In the genomic region with DNA sequence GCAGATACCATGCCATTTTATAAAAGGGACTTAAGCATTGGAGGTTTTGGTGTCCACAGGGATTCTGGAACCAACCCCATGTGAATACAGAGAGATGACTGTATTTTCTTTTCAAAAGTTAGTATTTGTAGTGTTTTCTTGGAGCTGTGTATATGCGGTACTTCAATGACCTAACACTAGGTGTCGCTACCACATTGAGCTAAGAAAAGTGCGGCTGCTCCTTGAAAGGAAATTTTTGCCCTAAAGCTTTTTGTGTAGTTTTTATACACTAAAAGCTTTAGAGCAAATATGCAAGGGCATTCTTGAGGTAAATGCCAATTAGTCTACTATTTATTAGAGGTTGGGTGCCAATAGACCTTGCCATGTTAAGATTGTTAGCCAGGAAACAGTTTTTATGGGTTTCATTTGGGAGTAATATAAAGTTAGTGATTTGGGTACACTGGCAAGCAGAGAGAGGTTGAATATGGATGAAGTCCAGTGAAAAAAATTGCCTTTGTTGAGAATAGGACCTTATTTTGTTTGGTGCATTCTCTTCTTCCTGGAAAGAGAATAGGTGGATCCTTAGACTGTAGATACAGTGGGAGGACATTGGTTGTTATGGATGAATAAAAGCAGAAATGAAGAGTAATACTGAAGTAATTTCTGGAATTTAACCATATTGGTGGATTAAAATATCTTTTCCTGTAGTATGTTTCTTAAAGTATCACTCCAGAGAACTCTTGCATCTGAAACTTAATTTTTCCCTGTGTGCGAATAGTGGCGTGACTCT, we compare ENCODE assay signal across 8 cellular contexts. TPM values are rescaled to one million over a fixed set of nuclear protein-coding genes. Genes with fewer than 3 reads are reported as not detected.
DNase-seq lines count a peak whose midpoint lies in the region; ATAC-seq and TF ChIP-seq lines count a peak whose summit lies in the region.

No MANE protein-coding gene starts in this region.

- no peaks in the 10 kb centered on the region for H3K27me3 Mint-ChIP-seq in CD4-positive, alpha-beta memory T cell
- H3K27me3 Mint-ChIP-seq in H9 (ENCODE audit: low read depth) (no peaks in the 10 kb centered on the region), WTC11 (ENCODE audit: low read depth) (no peaks in the 10 kb centered on the region; the same call in none of the 2 replicates)
- no peaks in the 10 kb centered on the region for H3K27me3 Mint-ChIP-seq in natural killer cell treated with Interleukin-12 subunit alpha and Interleukin-12 subunit beta and Interleukin-15 and Interleukin-18, amount 100 ng/mL, for 72 hours

- H2BK5ac ChIP-seq in H9 (ENCODE audit: insufficient read length, low read length): no peak overlapping the region

- H2BK15ac ChIP-seq in H9 (ENCODE audit: low read depth, low read length): no peak overlapping the region

- H3K23ac ChIP-seq in H9 (ENCODE audit: insufficient read length, low read depth, low read length): no peak overlapping the region

- TF ChIP-seq CTCF in H9 (conservative IDR thresholded peaks at IDR 0.05) (peak; percentile 93), WTC11 (IDR thresholded peaks at IDR 0.05) (peak; percentile 84), esophagus squamous epithelium (IDR thresholded peaks at IDR 0.05) (peak; percentile 45 to 87 (median 76))

- no peak overlapping the region for H3K4me2 ChIP-seq in H9 (ENCODE audit: insufficient read depth, insufficient read length, low read length)

- H3K56ac ChIP-seq in H9 (ENCODE audit: insufficient read length, low read depth, low read length): no peak overlapping the region

- no peak overlapping the region for H3K27ac ChIP-seq in CD4-positive, alpha-beta memory T cell (ENCODE audit: low read depth, low read length)
- H3K27ac ChIP-seq in H9 (ENCODE audit: insufficient read length, low read depth, low read length) (no peak overlapping the region), esophagus squamous epithelium (no peak overlapping the region)

- H3K27ac Mint-ChIP-seq in CD4-positive, alpha-beta memory T cell: no peak overlapping the region
- H3K27ac Mint-ChIP-seq in H9 (no peak overlapping the region), WTC11 (no peak overlapping the region)
- H3K27ac Mint-ChIP-seq in natural killer cell treated with Interleukin-12 subunit alpha and Interleukin-12 subunit beta and Interleukin-15 and Interleukin-18, amount 100 ng/mL, for 72 hours: no peak overlapping the region

- no peak overlapping the region for H3K14ac ChIP-seq in H9 (ENCODE audit: insufficient read depth, low read length)

- DNase-seq in CD4-positive, alpha-beta memory T cell: peak in 4 of 5 donors; percentile 37 to 48 (median 46)
- DNase-seq in H9 (peak; percentile 44), NCI-H226 (peak; percentile 14), WTC11 (ENCODE audit: low spot score) (peak; percentile 16), esophagus squamous epithelium (lab: John Stamatoyannopoulos, UW) (no peak)
- peak; percentile 62 for DNase-seq in natural killer cell treated with Interleukin-12 subunit alpha and Interleukin-12 subunit beta and Interleukin-15 and Interleukin-18, amount 100 ng/mL, for 72 hours (ENCODE audit: low spot score)

- no peaks in the 10 kb centered on the region for H3K4me1 ChIP-seq in CD4-positive, alpha-beta memory T cell (ENCODE audit: insufficient read depth, low read length)
- H3K4me1 ChIP-seq in H9 (ENCODE audit: insufficient read depth, low read length): no peaks in the 10 kb centered on the region
- peaks cover 0 to 4% (median 0%) of the 10 kb centered on the region in 3 donors for H3K4me1 ChIP-seq in esophagus squamous epithelium

- no peak overlapping the region for H3K4me3 Mint-ChIP-seq in CD4-positive, alpha-beta memory T cell
- H3K4me3 Mint-ChIP-seq in H9 (no peak overlapping the region), WTC11 (no peak overlapping the region)
- H3K4me3 Mint-ChIP-seq in natural killer cell treated with Interleukin-12 subunit alpha and Interleukin-12 subunit beta and Interleukin-15 and Interleukin-18, amount 100 ng/mL, for 72 hours: no peak overlapping the region

- no peaks in the 10 kb centered on the region for H3K79me1 ChIP-seq in H9 (ENCODE audit: insufficient read depth, low read depth, low read length, poor library complexity, severe bottlenecking)

- no peak overlapping the region for H4K91ac ChIP-seq in H9 (ENCODE audit: insufficient read length, low read depth, low read length)

- H4K5ac ChIP-seq in H9 (ENCODE audit: insufficient read length, low read depth, low read length): no peak overlapping the region

- H2AFZ ChIP-seq in H9 (ENCODE audit: low read length): no peak overlapping the region

- no peak overlapping the region for H4K8ac ChIP-seq in H9 (replicated peaks; ENCODE audit: insufficient read length, low read depth, low read length)

- H3K9me3 Mint-ChIP-seq in CD4-positive, alpha-beta memory T cell: no peaks in the 10 kb centered on the region
- H3K9me3 Mint-ChIP-seq in H9 (no peaks in the 10 kb centered on the region), WTC11 (no peaks in the 10 kb centered on the region)
- H3K9me3 Mint-ChIP-seq in natural killer cell treated with Interleukin-12 subunit alpha and Interleukin-12 subunit beta and Interleukin-15 and Interleukin-18, amount 100 ng/mL, for 72 hours: no peaks in the 10 kb centered on the region

- peaks cover 3 to 5% of the 10 kb centered on the region in 2 donors for H3K36me3 Mint-ChIP-seq in CD4-positive, alpha-beta memory T cell
- H3K36me3 Mint-ChIP-seq in H9 (ENCODE audit: insufficient read depth in 1 of 3, low read depth in 3 of 3) (no peaks in the 10 kb centered on the region), WTC11 (no peaks in the 10 kb centered on the region)
- H3K36me3 Mint-ChIP-seq in natural killer cell treated with Interleukin-12 subunit alpha and Interleukin-12 subunit beta and Interleukin-15 and Interleukin-18, amount 100 ng/mL, for 72 hours: no peaks in the 10 kb centered on the region

- no peak overlapping the region for H3T11ph ChIP-seq in H9 (ENCODE audit: low read length)

- no peak for TF ChIP-seq POLR2A in esophagus squamous epithelium (IDR thresholded peaks at IDR 0.05)

- H3K36me3 ChIP-seq in CD4-positive, alpha-beta memory T cell (ENCODE audit: insufficient read depth, low read length): no peaks in the 10 kb centered on the region
- H3K36me3 ChIP-seq in esophagus squamous epithelium: no peaks in the 10 kb centered on the region

- no peak overlapping the region for H2BK20ac ChIP-seq in H9 (ENCODE audit: low read depth, low read length, poor library complexity, severe bottlenecking)

- H3K9me3 ChIP-seq in CD4-positive, alpha-beta memory T cell (ENCODE audit: control insufficient read depth in 1 of 2, low read length in 2 of 2): no peaks in the 10 kb centered on the region
- H3K9me3 ChIP-seq in H9 (ENCODE audit: control insufficient read depth, low read depth, low read length) (no peaks in the 10 kb centered on the region), esophagus squamous epithelium (no peaks in the 10 kb centered on the region)

- H3K18ac ChIP-seq in H9 (ENCODE audit: insufficient read length, low read depth, low read length): no peak overlapping the region

- H2BK120ac ChIP-seq in H9 (ENCODE audit: low read depth, low read length, poor library complexity, severe bottlenecking): no peak overlapping the region

- no peak overlapping the region for H3K4ac ChIP-seq in H9 (ENCODE audit: low read depth, low read length)

- ATAC-seq in WTC11 (no peak), GM19452 (IDR thresholded peaks at IDR 0.05; ENCODE audit: unreplicated experiment) (no peak), HG02973 (IDR thresholded peaks at IDR 0.05; ENCODE audit: unreplicated experiment) (no peak)
- no peak for ATAC-seq in natural killer cell treated with Interleukin-12 subunit alpha and Interleukin-12 subunit beta and Interleukin-15 and Interleukin-18, amount 100 ng/mL, for 72 hours

- no peak overlapping the region for H2BK12ac ChIP-seq in H9 (ENCODE audit: insufficient read length, low read depth, low read length)

- no peak overlapping the region for H2AK5ac ChIP-seq in H9 (ENCODE audit: insufficient read length, low read length)

- CTCF ChIA-PET in CD4-positive, alpha-beta memory T cell (lab: Charles Lee; ENCODE audit: partially characterized antibody): interaction anchor here (0.6 to 2.4 kb wide), 27 partner anchors 8 to 1142 kb away, joined by 3 to 38 read pairs (median 4); a partner anchor contains a TSS
- CTCF ChIA-PET in WTC11 (lab: Charles Lee): interaction anchor here (0.5 to 1.6 kb wide), 33 partner anchors 9 to 679 kb away, joined by 3 to 18 read pairs (median 3); a partner anchor contains a TSS

- no peaks in the 10 kb centered on the region for H3K27me3 ChIP-seq in CD4-positive, alpha-beta memory T cell (ENCODE audit: insufficient read depth, low read length)
- H3K27me3 ChIP-seq in H9 (ENCODE audit: insufficient read depth, low read length) (no peaks in the 10 kb centered on the region), esophagus squamous epithelium (no peaks in the 10 kb centered on the region)

- no peaks in the 10 kb centered on the region for H3K79me2 ChIP-seq in H9 (ENCODE audit: insufficient read depth, low read length)

- no peaks in the 10 kb centered on the region for H3K23me2 ChIP-seq in H9 (ENCODE audit: insufficient read length, low read depth, low read length, poor library complexity, severe bottlenecking)

- H4K20me1 ChIP-seq in H9 (ENCODE audit: control insufficient read depth, insufficient read depth, insufficient read length): no peaks in the 10 kb centered on the region

- intact Hi-C loops in CD4-positive, alpha-beta memory T cell (cut with micrococcal nuclease): loop anchor here (2.0 to 5.0 kb wide), 3 partner anchors 282 to 691 kb away; no protein-coding TSS in a partner anchor
- intact Hi-C loops in esophagus squamous epithelium (cut with DNase I): no loop called here

- H3K9ac ChIP-seq in H9 (ENCODE audit: extremely low read depth, insufficient read length, low read length): no peak overlapping the region

- peaks cover 0 to 4% (median 1%) of the 10 kb centered on the region in 4 donors for H3K4me1 Mint-ChIP-seq in CD4-positive, alpha-beta memory T cell
- H3K4me1 Mint-ChIP-seq in H9 (no peaks in the 10 kb centered on the region), WTC11 (no peaks in the 10 kb centered on the region)
- H3K4me1 Mint-ChIP-seq in natural killer cell treated with Interleukin-12 subunit alpha and Interleukin-12 subunit beta and Interleukin-15 and Interleukin-18, amount 100 ng/mL, for 72 hours (ENCODE audit: low read depth in 2 of 2): peaks cover 4 to 5% of the 10 kb centered on the region in 2 donors

- POLR2A ChIA-PET in CD4-positive, alpha-beta memory T cell (lab: Charles Lee; ENCODE audit: partially characterized antibody): interaction anchor here (1.1 kb wide), 1 partner anchor 691 kb away, joined by 3 read pairs; no protein-coding TSS in a partner anchor
- POLR2A ChIA-PET in WTC11 (lab: Charles Lee): interaction anchor here (0.6 kb wide), 1 partner anchor 204 kb away, joined by 3 read pairs; no protein-coding TSS in a partner anchor

- no peak overlapping the region for H3K4me3 ChIP-seq in CD4-positive, alpha-beta memory T cell (ENCODE audit: low read length in 2 of 2)
- no peak overlapping the region for H3K4me3 ChIP-seq in esophagus squamous epithelium

- WGBS in H9 (ENCODE audit: extremely low coverage, insufficient read length, low lambda C conversion rate): no CpG with 5 or more reads among the region's 5 CpGs
- 38 to 39% methylated on average over 5 of the region's 5 CpGs for WGBS in esophagus squamous epithelium, 2 donors

RNA-seq across cellular contexts. Expression of a gene that starts 43.3 kb away (rescaled TPM):
- total RNA-seq in CD4-positive, alpha-beta memory T cell: 10 to 100 TPM; 40.3 to 42.2 TPM
- 10 to 100 TPM; 27.0 to 45.2 TPM for polyA plus RNA-seq in CD4-positive, alpha-beta memory T cell
- 21.4 and 22.4 TPM in 2 replicates for total RNA-seq in H9 (2021)
- 15.5 to 19.8 TPM (median 17.8 TPM) in 3 replicates for total RNA-seq in WTC11 (2021)
- total RNA-seq in esophagus squamous epithelium: 10 to 100 TPM; 13.0 to 27.8 (median 20.7) TPM
- 10 to 100 TPM; 19.5 to 26.4 TPM for total RNA-seq in natural killer cell treated with Interleukin-12 subunit alpha and Interleukin-12 subunit beta and Interleukin-15 and Interleukin-18, amount 100 ng/mL, for 72 hours
